Comparison of ENCODE assay signal across 13 cellular contexts in genomic region chr2:218274586-218274985, GRCh38. TPM values are rescaled to one million over a fixed set of nuclear protein-coding genes. Genes with fewer than 3 reads are reported as not detected.
DNase-seq lines count a peak whose midpoint lies in the region; ATAC-seq and TF ChIP-seq lines count a peak whose summit lies in the region.
"Had no signal": no experiment of that assay in that cellular context is flagged by ENCODE, and none has a peak within 500 bp of the region (broad histone marks: within the 10 kb centered on the region; RNA-seq: fewer than 3 reads in every experiment).

No MANE protein-coding gene starts in this region.

- H3K4me1 Mint-ChIP-seq in CD4-positive, CD25-positive, alpha-beta regulatory T cell: peaks cover 4 to 45% (median 31%) of the 10 kb centered on the region in 4 donors

- H3K4me2 ChIP-seq in neuronal stem cell (ENCODE audit: insufficient read depth, low read length, poor library complexity, severe bottlenecking): no peak overlapping the region

- intact Hi-C loops in ascending aorta (cut with DNase I): loop anchor here (5.0 kb wide), 3 partner anchors 57 to 293 kb away; partner anchors contain the start of genes ARPC2, CNOT9 and USP37

- no peak overlapping the region for H3K14ac ChIP-seq in neuronal stem cell (ENCODE audit: low read length)

- H3K79me1 ChIP-seq in neuronal stem cell (ENCODE audit: low read depth, low read length): peaks cover 3% of the 10 kb centered on the region

- peaks cover 34% of the 10 kb centered on the region for H3K4me1 ChIP-seq in CD4-positive, CD25-positive, alpha-beta regulatory T cell (ENCODE audit: control insufficient read depth, insufficient read depth, low read length, poor library complexity, severe bottlenecking)
- H3K4me1 ChIP-seq in ascending aorta (peaks cover 12 to 31% of the 10 kb centered on the region in 2 donors), neuronal stem cell (ENCODE audit: control insufficient read depth in 2 of 2, insufficient read depth in 1 of 2, low read depth in 1 of 2, low read length in 2 of 2) (peaks cover 5 to 7% of the 10 kb centered on the region in 2 donors)

- H2BK12ac ChIP-seq in neuronal stem cell (ENCODE audit: low read length): no peak overlapping the region

- no peak for DNase-seq in CD4-positive, CD25-positive, alpha-beta regulatory T cell
- DNase-seq in ascending aorta (ENCODE audit: low spot score in 2 of 2) (no peak), neuronal stem cell (ENCODE audit: low spot score) (no peak), RKO (ENCODE audit: low spot score) (no peak), superior temporal gyrus (ENCODE audit: extremely low spot score) (no peak)
- DNase-seq: activated CD8-positive, alpha-beta memory T cell treated with anti-CD3 and anti-CD28 coated beads, Interleukin-2, amount 50 U/mL, for 4 hours; brain microvascular endothelial cell; NCI-H2029 treated with DMSO at 0.1 percent for 48 hours; occipital lobe; upper lobe of left lung had no signal

- H3K4me3 ChIP-seq in CD4-positive, CD25-positive, alpha-beta regulatory T cell (ENCODE audit: low read depth, low read length): no peak overlapping the region
- H3K4me3 ChIP-seq in ascending aorta (no peak overlapping the region), neuronal stem cell (ENCODE audit: low read length in 2 of 2) (no peak overlapping the region)
- H3K4me3 ChIP-seq: upper lobe of left lung had no signal

- no peak overlapping the region for H4K8ac ChIP-seq in neuronal stem cell (ENCODE audit: low read depth, low read length)

- H3K4me3 Mint-ChIP-seq in CD4-positive, CD25-positive, alpha-beta regulatory T cell: peak overlapping the region in 1 of 4 donors; percentile 68

- no peak overlapping the region for H2BK5ac ChIP-seq in neuronal stem cell (ENCODE audit: low read length)

- TF ChIP-seq CTCF in ascending aorta (IDR thresholded peaks at IDR 0.05): no peak

- no peak for ATAC-seq in CD4-positive, CD25-positive, alpha-beta regulatory T cell (ENCODE audit: low read depth in 2 of 2)
- no peak for ATAC-seq in GM19467 (IDR thresholded peaks at IDR 0.05; ENCODE audit: unreplicated experiment)
- ATAC-seq: esophagus mucosa had no signal

- H3K9me3 ChIP-seq in CD4-positive, CD25-positive, alpha-beta regulatory T cell (ENCODE audit: control insufficient read depth in 2 of 2, low read length in 2 of 2): no peaks in the 10 kb centered on the region
- H3K9me3 ChIP-seq in ascending aorta: no peaks in the 10 kb centered on the region
- no peaks in the 10 kb centered on the region for H3K9me3 ChIP-seq in neuronal stem cell (replicated peaks in 1 of 2; ENCODE audit: control insufficient read depth in 2 of 2, insufficient read depth in 1 of 2, low read depth in 1 of 2, low read length in 2 of 2)
- H3K9me3 ChIP-seq: upper lobe of left lung had no signal

- H3K18ac ChIP-seq in neuronal stem cell (ENCODE audit: low read length): peak overlapping the region; percentile 35

- H3K9me3 Mint-ChIP-seq in CD4-positive, CD25-positive, alpha-beta regulatory T cell: no peaks in the 10 kb centered on the region

- no peak overlapping the region for H2BK120ac ChIP-seq in neuronal stem cell (ENCODE audit: low read depth, low read length)

- no peaks in the 10 kb centered on the region for H3K27me3 Mint-ChIP-seq in CD4-positive, CD25-positive, alpha-beta regulatory T cell

- H3K4ac ChIP-seq in neuronal stem cell (ENCODE audit: low read length): no peak overlapping the region

- H3K23ac ChIP-seq in neuronal stem cell (ENCODE audit: low read depth, low read length, poor library complexity): no peak overlapping the region

- H3K27me3 ChIP-seq in CD4-positive, CD25-positive, alpha-beta regulatory T cell (ENCODE audit: control insufficient read depth, insufficient read depth, low read length): no peaks in the 10 kb centered on the region
- no peaks in the 10 kb centered on the region for H3K27me3 ChIP-seq in ascending aorta
- H3K27me3 ChIP-seq in neuronal stem cell (ENCODE audit: control insufficient read depth in 3 of 3, insufficient read depth in 3 of 3, low read depth in 1 of 3, low read length in 3 of 3): no peaks in the 10 kb centered on the region
- H3K27me3 ChIP-seq: brain microvascular endothelial cell, upper lobe of left lung had no signal

- no CpG with 5 or more reads among the region's 4 CpGs for WGBS in neuronal stem cell (ENCODE audit: extremely low coverage in 2 of 2, insufficient read length in 2 of 2, insufficient replicate concordance in 1 of 2), 2 donors

- peaks cover 34% of the 10 kb centered on the region for H3K36me3 Mint-ChIP-seq in CD4-positive, CD25-positive, alpha-beta regulatory T cell

- H3K27ac Mint-ChIP-seq in CD4-positive, CD25-positive, alpha-beta regulatory T cell: peak overlapping the region in 2 of 3 donors; percentile 44 to 72

- H2BK15ac ChIP-seq in neuronal stem cell (ENCODE audit: low read length): no peak overlapping the region

- H3K9ac ChIP-seq in neuronal stem cell (ENCODE audit: low read depth, low read length, poor library complexity): no peak overlapping the region

- peaks cover 67% of the 10 kb centered on the region for H3K36me3 ChIP-seq in CD4-positive, CD25-positive, alpha-beta regulatory T cell (ENCODE audit: control insufficient read depth, insufficient read depth, low read length)
- peaks cover 59 to 61% of the 10 kb centered on the region in 2 donors for H3K36me3 ChIP-seq in ascending aorta
- H3K36me3 ChIP-seq in neuronal stem cell (replicated peaks in 1 of 2; ENCODE audit: control insufficient read depth in 2 of 2, insufficient read depth in 2 of 2, low read length in 2 of 2): peaks cover 31 to 39% of the 10 kb centered on the region in 2 donors

- no peak overlapping the region for H3K27ac ChIP-seq in CD4-positive, CD25-positive, alpha-beta regulatory T cell (ENCODE audit: insufficient read depth, low read length, poor library complexity, severe bottlenecking)
- peak overlapping the region; percentile 74 to 80 for H3K27ac ChIP-seq in ascending aorta
- no peak overlapping the region for H3K27ac ChIP-seq in neuronal stem cell (replicated peaks; ENCODE audit: low read length)
- H3K27ac ChIP-seq: brain microvascular endothelial cell had no signal

- no peak overlapping the region for H2AFZ ChIP-seq in neuronal stem cell (ENCODE audit: low read length)

- H2AK5ac ChIP-seq in neuronal stem cell (ENCODE audit: low read depth, low read length): no peak overlapping the region

- no peak overlapping the region for H4K91ac ChIP-seq in neuronal stem cell (ENCODE audit: low read depth, low read length, poor library complexity)

RNA-seq across cellular contexts. Expression of gene PNKD, which starts 4.3 kb away (rescaled TPM):
- 21.9 TPM for total RNA-seq in CD4-positive, CD25-positive, alpha-beta regulatory T cell
- polyA plus RNA-seq in CD4-positive, CD25-positive, alpha-beta regulatory T cell: 100 to 1,000 TPM in 1 of 4 donors, 10 to 100 TPM in 3; 96.2 to 107 (median 98.8) TPM
- 45.8 TPM for total RNA-seq in ascending aorta
- polyA plus RNA-seq in neuronal stem cell (2013, experiment 1 of 2): 58.6 TPM
- 61.7 TPM for polyA plus RNA-seq in neuronal stem cell (2013, experiment 2 of 2)

RNA-seq across cellular contexts. Expression of gene AAMP, which starts 4.6 kb away (rescaled TPM):
- total RNA-seq in CD4-positive, CD25-positive, alpha-beta regulatory T cell: 55.8 TPM
- polyA plus RNA-seq in CD4-positive, CD25-positive, alpha-beta regulatory T cell: 10 to 100 TPM; 84.8 to 92.2 (median 87.8) TPM
- total RNA-seq in ascending aorta: 73.7 TPM
- polyA plus RNA-seq in neuronal stem cell (2013, experiment 1 of 2): 45.1 TPM
- 38.9 TPM for polyA plus RNA-seq in neuronal stem cell (2013, experiment 2 of 2)

RNA-seq across cellular contexts. Expression of gene GPBAR1, which starts 13.8 kb away (rescaled TPM):
- total RNA-seq in CD4-positive, CD25-positive, alpha-beta regulatory T cell: 1.2 TPM
- polyA plus RNA-seq in CD4-positive, CD25-positive, alpha-beta regulatory T cell: not detected
- not detected for total RNA-seq in ascending aorta
- polyA plus RNA-seq in neuronal stem cell (2013, experiment 1 of 2): 0.46 TPM
- 0.44 TPM for polyA plus RNA-seq in neuronal stem cell (2013, experiment 2 of 2)
- total RNA-seq: esophagus mucosa, occipital lobe had no signal
- polyA plus RNA-seq: BJ had no signal

RNA-seq across cellular contexts. Expression of gene TMBIM1, which starts 17.7 kb away (rescaled TPM):
- total RNA-seq in CD4-positive, CD25-positive, alpha-beta regulatory T cell: 96.4 TPM
- polyA plus RNA-seq in CD4-positive, CD25-positive, alpha-beta regulatory T cell: 100 to 1,000 TPM; 161 to 180 (median 162) TPM
- total RNA-seq in ascending aorta: 320 TPM
- polyA plus RNA-seq in neuronal stem cell (2013, experiment 1 of 2): 10.4 TPM
- polyA plus RNA-seq in neuronal stem cell (2013, experiment 2 of 2): 10.7 TPM

RNA-seq across cellular contexts. Expression of gene ARPC2, which starts 57.6 kb away (rescaled TPM):
- total RNA-seq in CD4-positive, CD25-positive, alpha-beta regulatory T cell: 540 TPM
- 1,000 to 10,000 TPM in 2 of 4 donors, 100 to 1,000 TPM in 2; 741 to 1,050 (median 910) TPM for polyA plus RNA-seq in CD4-positive, CD25-positive, alpha-beta regulatory T cell
- 237 TPM for total RNA-seq in ascending aorta
- 208 TPM for polyA plus RNA-seq in neuronal stem cell (2013, experiment 1 of 2)
- polyA plus RNA-seq in neuronal stem cell (2013, experiment 2 of 2): 206 TPM

Comparison
In these comparisons a context has a peak if more than half of its experiments do, and no peak if none do; other contexts are left out.
1. H3K27ac ChIP-seq: peak in ascending aorta (2 of 2); none in CD4-positive, CD25-positive, alpha-beta regulatory T cell (single experiment) and neuronal stem cell (single experiment).